In genomic region chr20:51022227-51022802, GRCh38 we compare ENCODE assay signal across 8 cellular contexts. TPM values are rescaled to one million over a fixed set of nuclear protein-coding genes. Genes with fewer than 3 reads are reported as not detected.
DNase-seq lines count a peak whose midpoint lies in the region; ATAC-seq and TF ChIP-seq lines count a peak whose summit lies in the region.

No MANE protein-coding gene starts in this region.

- H3K9me3 ChIP-seq in heart left ventricle (no peaks in the 10 kb centered on the region), upper lobe of right lung (no peaks in the 10 kb centered on the region)

- no peak overlapping the region for H4K5ac ChIP-seq in mesendoderm (ENCODE audit: low read length)

- H2BK120ac ChIP-seq in mesendoderm (ENCODE audit: low read depth, low read length) = no peak overlapping the region

- no peaks in the 10 kb centered on the region for H3K36me3 ChIP-seq in heart left ventricle
- no peaks in the 10 kb centered on the region for H3K36me3 ChIP-seq in mesendoderm (ENCODE audit: control insufficient read depth, insufficient read depth, low read length)
- H3K36me3 ChIP-seq in upper lobe of right lung = no peaks in the 10 kb centered on the region

- DNase-seq in heart left ventricle = no peak
- DNase-seq in Right ventricle myocardium superior = no peak
- no peak for DNase-seq in chondrocyte (ENCODE audit: low spot score)
- DNase-seq in mesendoderm = no peak
- DNase-seq in upper lobe of right lung = no peak
- no peak for DNase-seq in DMS53 treated with DMSO at 0.1 percent for 48 hours (lab: John Stamatoyannopoulos, UW; ENCODE audit: unreplicated experiment)
- no peak for DNase-seq in HuH-7 (ENCODE audit: low spot score)

- H2AK5ac ChIP-seq in mesendoderm (ENCODE audit: low read length) = peak overlapping the region; percentile 91

- H3K27me3 Mint-ChIP-seq in chondrocyte (ENCODE audit: low read depth) = peaks cover 3% of the 10 kb centered on the region

- TF ChIP-seq POLR2A in heart left ventricle (IDR thresholded peaks at IDR 0.05) = no peak

- H3K27me3 ChIP-seq in heart left ventricle (peaks cover 19 to 78% (median 42%) of the 10 kb centered on the region in 9 donors), mesendoderm (ENCODE audit: insufficient read depth, low read length, poor library complexity) (no peaks in the 10 kb centered on the region), upper lobe of right lung (peaks cover 67% of the 10 kb centered on the region)

- peak overlapping the region; percentile 99 for H3K18ac ChIP-seq in mesendoderm (ENCODE audit: low read length)

- H3K36me3 Mint-ChIP-seq in chondrocyte (ENCODE audit: low read depth) = no peaks in the 10 kb centered on the region

- H2BK15ac ChIP-seq in mesendoderm (replicated peaks; ENCODE audit: low read depth) = no peak overlapping the region

- peak overlapping the region; percentile 92 for H3K4ac ChIP-seq in mesendoderm (ENCODE audit: low read depth, low read length)

- H3K4me3 ChIP-seq in heart left ventricle (peak overlapping the region; percentile 20 to 57 (median 50)), mesendoderm (ENCODE audit: low read length) (peak overlapping the region; percentile 93), upper lobe of right lung (peak overlapping the region; percentile 40)

- peak overlapping the region; percentile 32 for H3K23ac ChIP-seq in mesendoderm (ENCODE audit: low read length)

- H3K4me3 Mint-ChIP-seq in chondrocyte (ENCODE audit: unreplicated experiment) = peak overlapping the region; percentile 69

- ATAC-seq in heart left ventricle = no peak
- no peak for ATAC-seq in Right ventricle myocardium superior (ENCODE audit: poor library complexity)
- ATAC-seq in upper lobe of right lung = no peak
- ATAC-seq in GM19324 (IDR thresholded peaks at IDR 0.05; ENCODE audit: low FRiP score, unreplicated experiment) = no peak

- H3K4me1 Mint-ChIP-seq in chondrocyte (ENCODE audit: low read depth) = peaks cover 17% of the 10 kb centered on the region

- H3K9ac ChIP-seq in mesendoderm (ENCODE audit: low read length) = peak overlapping the region; percentile 96

- H3K27ac ChIP-seq in heart left ventricle = no peak overlapping the region
- peak overlapping the region; percentile 66 for H3K27ac ChIP-seq in mesendoderm (ENCODE audit: low read depth, low read length)
- no peak overlapping the region for H3K27ac ChIP-seq in upper lobe of right lung

- peaks cover 16% of the 10 kb centered on the region for H3K79me1 ChIP-seq in mesendoderm (ENCODE audit: low read length)

- 5 to 14% (median 7%) methylated on average over 10 to 39 of the region's 39 CpGs for WGBS in heart left ventricle, 4 donors
- WGBS in mesendoderm (ENCODE audit: extremely low coverage, insufficient coverage, low lambda C conversion rate) = no CpG with 5 or more reads among the region's 39 CpGs

- H3K79me2 ChIP-seq in mesendoderm (ENCODE audit: control insufficient read depth, insufficient read depth, low read length) = peaks cover 47% of the 10 kb centered on the region

- peak overlapping the region; percentile 51 for H2BK5ac ChIP-seq in mesendoderm (ENCODE audit: low read length)

- intact Hi-C loops in heart left ventricle (cut with DNase I) = no loop called here
- intact Hi-C loops in Right ventricle myocardium superior (cut with DNase I) = no loop called here
- intact Hi-C loops in upper lobe of right lung (cut with DNase I) = no loop called here

- peak overlapping the region; percentile 96 for H3K4me2 ChIP-seq in mesendoderm (ENCODE audit: low read length)

- TF ChIP-seq CTCF in heart left ventricle (IDR thresholded peaks at IDR 0.05) = no peak
- TF ChIP-seq CTCF in chondrocyte (IDR thresholded peaks at IDR 0.05) = no peak
- no peak for TF ChIP-seq CTCF in upper lobe of right lung (IDR thresholded peaks at IDR 0.05)

- peaks cover 0 to 17% (median 6%) of the 10 kb centered on the region in 12 donors for H3K4me1 ChIP-seq in heart left ventricle
- H3K4me1 ChIP-seq in mesendoderm (ENCODE audit: control insufficient read depth, low read depth, low read length) = peaks cover 13% of the 10 kb centered on the region
- H3K4me1 ChIP-seq in upper lobe of right lung = peaks cover 4% of the 10 kb centered on the region

- H3K56ac ChIP-seq in mesendoderm (ENCODE audit: low read length) = peak overlapping the region; percentile 96

- H4K8ac ChIP-seq in mesendoderm (ENCODE audit: low read depth, low read length) = no peak overlapping the region

- no peak overlapping the region for H3K27ac Mint-ChIP-seq in chondrocyte (ENCODE audit: unreplicated experiment)

- no peaks in the 10 kb centered on the region for H3K9me3 Mint-ChIP-seq in chondrocyte (ENCODE audit: low read depth)

RNA-seq across cellular contexts. Expression of gene KCNG1, which starts 0.6 kb away (rescaled TPM):
- total RNA-seq in heart left ventricle (under 1 TPM in 7 of 9 donors, not detected in 2; 0.10 to 0.59 (median 0.38) TPM), Right ventricle myocardium superior (0.32 TPM), chondrocyte (2.9 to 14.6 TPM (median 13.0 TPM) in 3 replicates), upper lobe of right lung (not detected)
- polyA plus RNA-seq in heart left ventricle = under 1 TPM; 0.11 to 0.64 TPM
- 120 TPM for polyA plus RNA-seq in mesendoderm (2013, experiment 1 of 2)
- 118 TPM for polyA plus RNA-seq in mesendoderm (2013, experiment 2 of 2)

Comparison
In these comparisons a context has a peak if more than half of its experiments do, and no peak if none do; other contexts are left out.
1. H3K4me3 ChIP-seq: peak in every context shown above with its lines; median percentile 93 in mesendoderm; 50 in heart left ventricle; 40 in upper lobe of right lung.